28 cellular contexts compared by ENCODE assay signal in genomic region chr6:79446006-79446405, GRCh38.
"Had no signal": no experiment of that assay in that cellular context is flagged by ENCODE, and none has a peak within 500 bp of the region (broad histone marks: within the 10 kb centered on the region; RNA-seq: fewer than 3 reads in every experiment).

No MANE protein-coding gene starts in this region.

- H3K36me3 ChIP-seq: adrenal gland, Peyer's patch, WERI-Rb-1 had no signal

- H3K4me1 ChIP-seq: adrenal gland, body of pancreas, Peyer's patch had no signal

- DNase-seq: activated CD4-positive, alpha-beta T cell treated with anti-CD3 and anti-CD28 coated beads, Interleukin-2, amount 10 ng/mL, durations not matched to agents 24 days and 14 days; activated CD4-positive, alpha-beta T cell treated with anti-CD3 and anti-CD28 coated beads, Interleukin-2, amount 50 U/mL, for 4 hours; activated CD4-positive, CD25-positive, alpha-beta regulatory T cell; activated CD8-positive, alpha-beta T cell treated with anti-CD3 and anti-CD28 coated beads for 36 hours; activated gamma-delta T cell treated with Interleukin-2 at 50 U/mL for 16 hours; activated naive CD4-positive, alpha-beta T cell treated with anti-CD3 and anti-CD28 coated beads for 36 hours; activated T-cell treated with anti-CD3 and anti-CD28 coated beads, Interleukin-2, amount 50 U/mL, for 1 hour; activated T-cell treated with anti-CD3 and anti-CD28 coated beads, Interleukin-2, amount 50 U/mL, for 72 hours; adrenal gland; body of pancreas; caudate nucleus; cerebellar nuclear complex; Kasumi-1; KG1; NCI-H1092 treated with DMSO at 0.1 percent for 48 hours; NCI-H1417 treated with DMSO at 0.1 percent for 48 hours; NCI-H187 treated with DMSO at 0.1 percent for 48 hours; NCI-H2081 treated with DMSO at 0.1 percent for 48 hours; NCI-H345; NCI-H524 treated with DMSO at 0.1 percent for 48 hours; Peyer's patch; SIG-M5; SW 1271; T-helper 1 cell; T-helper 2 cell; T-helper 9 cell; WERI-Rb-1 had no signal

- H3K27me3 ChIP-seq: adrenal gland, body of pancreas, Peyer's patch had no signal

- H3K27ac ChIP-seq: adrenal gland, body of pancreas, Peyer's patch, RWPE1, WERI-Rb-1 had no signal

- H3K4me3 ChIP-seq: adrenal gland, body of pancreas, Peyer's patch had no signal

- H3K9me3 ChIP-seq: adrenal gland, body of pancreas, Peyer's patch had no signal
